Comparison of ENCODE assay signal across 14 cellular contexts in genomic region chr5:122885891-122886290, GRCh38. TPM values are rescaled to one million over a fixed set of nuclear protein-coding genes. Genes with fewer than 3 reads are reported as not detected.
A peak's percentile ranks its signal among the peaks of the same experiment; 100 is the strongest.
DNase-seq lines count a peak whose midpoint lies in the region; ATAC-seq, FAIRE-seq and TF ChIP-seq lines count a peak whose summit lies in the region.
"Had no signal": no experiment of that assay in that cellular context is flagged by ENCODE, and none has a peak within 500 bp of the region (broad histone marks: within the 10 kb centered on the region; RNA-seq: fewer than 3 reads in every experiment).

No MANE protein-coding gene starts in this region.

- no TSS peak for BruUV-seq in K562 (replicated peaks; lab: Mats Ljungman, UMichigan)

- no peaks in the 10 kb centered on the region for H3K27me3 ChIP-seq in K562 (ENCODE audit: control insufficient read depth in 2 of 2, insufficient read depth in 2 of 2, low read length in 2 of 2)
- H3K27me3 ChIP-seq: BLaER1 had no signal

- H3K79me2 ChIP-seq in K562 (ENCODE audit: control insufficient read depth, insufficient read depth, low read length): no peaks in the 10 kb centered on the region

- no peak overlapping the region for H3K9ac ChIP-seq in K562 (ENCODE audit: insufficient read depth in 1 of 2, low read depth in 2 of 2, low read length in 2 of 2)
- H3K9ac ChIP-seq: BLaER1 had no signal

- H3K4me3 ChIP-seq in K562: no peak overlapping the region
- H3K4me3 ChIP-seq: BLaER1 had no signal

- no peak for ATAC-seq in activated T-cell treated with anti-CD3 and anti-CD28 coated beads, Interleukin-2, amount 50 U/mL, for 72 hours (replicated peaks in 1 of 2)
- peak; percentile 64; the same call in 2 of the 3 replicates for ATAC-seq in K562
- ATAC-seq in HG03108 (IDR thresholded peaks at IDR 0.05; ENCODE audit: unreplicated experiment): no peak
- ATAC-seq: HCT116 had no signal

- intact Hi-C loops in K562 (cut with micrococcal nuclease): no loop called here

- no peak overlapping the region for H3K27ac ChIP-seq in K562 (ENCODE audit: extremely low read depth, low read depth, low read length)
- H3K27ac ChIP-seq: BLaER1 had no signal

- CTCF ChIA-PET in K562 (lab: Yijun Ruan, JAX; ENCODE audit: low intra/inter-chr PET ratio): no interaction called here

- H4K20me1 ChIP-seq in K562 (replicated peaks; ENCODE audit: control insufficient read depth, insufficient read depth, low read length): no peaks in the 10 kb centered on the region
- H4K20me1 ChIP-seq: BLaER1 had no signal

- peaks cover 0 to 4% of the 10 kb centered on the region in 2 donors for H3K36me3 Mint-ChIP-seq in activated T-cell treated with anti-CD3 and anti-CD28 coated beads, Interleukin-2, amount 50 U/mL, for 72 hours (ENCODE audit: insufficient read depth in 2 of 2)
- H3K36me3 Mint-ChIP-seq in nephron progenitor cell (ENCODE audit: low read depth): peaks cover 19% of the 10 kb centered on the region

- H3K4me1 ChIP-seq in K562 (replicated peaks in 1 of 2; ENCODE audit: control insufficient read depth in 2 of 2, insufficient read depth in 2 of 2, low read length in 2 of 2): no peaks in the 10 kb centered on the region
- H3K4me1 ChIP-seq: BLaER1 had no signal

- TF ChIP-seq CTCF in K562 (IDR thresholded peaks at IDR 0.05 in 2 of 3, conservative IDR thresholded peaks at IDR 0.05 in 1 of 3; ENCODE audit: insufficient read depth in 2 of 3, low read depth in 1 of 3, low read length in 3 of 3) (no peak), nephron progenitor cell (IDR thresholded peaks at IDR 0.05) (no peak)

- no peak overlapping the region for H2AFZ ChIP-seq in K562 (ENCODE audit: low read depth, low read length)

- H3K4me1 Mint-ChIP-seq in activated T-cell treated with anti-CD3 and anti-CD28 coated beads, Interleukin-2, amount 50 U/mL, for 72 hours (ENCODE audit: low read depth): peaks cover 7% of the 10 kb centered on the region
- H3K4me1 Mint-ChIP-seq in nephron progenitor cell: peaks cover 5% of the 10 kb centered on the region

- WGBS in K562 (ENCODE audit: insufficient coverage, low coverage, missing lambda C conversion rate): 20% methylated on average over 6 of the region's 6 CpGs

- no peak for FAIRE-seq in K562 (lab: Jason Lieb, UNC)
- FAIRE-seq: GM18507, H54 had no signal

- peak overlapping the region; percentile 24 for H3K27ac Mint-ChIP-seq in activated T-cell treated with anti-CD3 and anti-CD28 coated beads, Interleukin-2, amount 50 U/mL, for 72 hours
- H3K27ac Mint-ChIP-seq in nephron progenitor cell: peak overlapping the region; percentile 93

- DNase-seq in activated T-cell treated with anti-CD3 and anti-CD28 coated beads, Interleukin-2, amount 50 U/mL, for 72 hours: no peak
- no peak for DNase-seq in activated T-cell treated with anti-CD3 and anti-CD28 coated beads, Interleukin-2, amount 50 U/mL, for 48 hours
- no peak for DNase-seq in K562 (ENCODE audit: extremely low read depth in 1 of 4, low spot score in 3 of 4)
- no peak for DNase-seq in nephron progenitor cell
- DNase-seq in activated gamma-delta T cell treated with Interleukin-2 at 50 U/mL for 16 hours: no peak
- no peak for DNase-seq in SKM-1 treated with dmso at 0.1 percent for 144 hours (lab: John Stamatoyannopoulos, UW; ENCODE audit: unreplicated experiment)
- DNase-seq: 8988T, AML-193, DMS53 had no signal

- no peak for TF ChIP-seq POLR2A in K562 (conservative IDR thresholded peaks at IDR 0.05)

- no peak overlapping the region for H3K4me2 ChIP-seq in K562 (ENCODE audit: insufficient read depth, low read length)
- H3K4me2 ChIP-seq: BLaER1 had no signal

- no peaks in the 10 kb centered on the region for H3K9me1 ChIP-seq in K562 (ENCODE audit: control insufficient read depth, insufficient read depth, low read length)

- TF ChIP-seq EP300 in K562 (IDR thresholded peaks at IDR 0.05; ENCODE audit: low read length): no peak

- no peak overlapping the region for H3K4me3 Mint-ChIP-seq in activated T-cell treated with anti-CD3 and anti-CD28 coated beads, Interleukin-2, amount 50 U/mL, for 72 hours
- H3K4me3 Mint-ChIP-seq in nephron progenitor cell: no peak overlapping the region

- in situ Hi-C loops in K562 (cut with MboI): no loop called here

- POLR2A ChIA-PET in K562 (lab: Yijun Ruan, JAX): interaction anchor here (1.2 kb wide), 1 partner anchor 37 kb away, joined by 3 read pairs; no protein-coding TSS in a partner anchor

- no peak for TF ChIP-seq RAD21 in K562 (CRISPR knock-in tag; conservative IDR thresholded peaks at IDR 0.05 in 1 of 2, IDR thresholded peaks at IDR 0.05 in 1 of 2)

- peaks cover 5% of the 10 kb centered on the region for H3K27me3 Mint-ChIP-seq in activated T-cell treated with anti-CD3 and anti-CD28 coated beads, Interleukin-2, amount 50 U/mL, for 72 hours (ENCODE audit: low read depth)
- H3K27me3 Mint-ChIP-seq in nephron progenitor cell (ENCODE audit: low read depth, poor library complexity): no peaks in the 10 kb centered on the region

- H3K36me3 ChIP-seq in K562 (ENCODE audit: control insufficient read depth, insufficient read depth, low read length): no peaks in the 10 kb centered on the region
- H3K36me3 ChIP-seq: BLaER1 had no signal

- no peaks in the 10 kb centered on the region for H3K9me3 ChIP-seq in K562 (replicated peaks; ENCODE audit: control insufficient read depth, insufficient read depth, low read depth, low read length)
- H3K9me3 ChIP-seq: BLaER1 had no signal

- H3K9me3 Mint-ChIP-seq in activated T-cell treated with anti-CD3 and anti-CD28 coated beads, Interleukin-2, amount 50 U/mL, for 72 hours: peaks cover 0 to 5% of the 10 kb centered on the region in 2 donors
- H3K9me3 Mint-ChIP-seq in nephron progenitor cell: peaks cover 15% of the 10 kb centered on the region

TF ChIP-seq in K562, 482 proteins besides CTCF, POLR2A, EP300 and RAD21 (continues in another document):
- no peak for TF ChIP-seq ZSCAN29 (IDR thresholded peaks at IDR 0.05)
- TF ChIP-seq NKRF (IDR thresholded peaks at IDR 0.05; ENCODE audit: borderline replicate concordance): no peak
- TF ChIP-seq THRB (CRISPR knock-in tag; conservative IDR thresholded peaks at IDR 0.05): no peak
- TF ChIP-seq KDM4B (IDR thresholded peaks at IDR 0.05; ENCODE audit: borderline replicate concordance in 2 of 2, low read depth in 1 of 2): no peak
- TF ChIP-seq TAF7 (tag; IDR thresholded peaks at IDR 0.05): no peak
- TF ChIP-seq E2F5 (CRISPR knock-in tag; IDR thresholded peaks at IDR 0.05): no peak

RNA-seq across cellular contexts. Expression of gene SNX24, which starts 40.5 kb away (rescaled TPM):
- 1 to 10 TPM; 3.9 to 8.7 TPM for total RNA-seq in activated T-cell treated with anti-CD3 and anti-CD28 coated beads, Interleukin-2, amount 50 U/mL, for 72 hours
- total RNA-seq in K562 (2011; cell fraction: chromatin; rRNA removed; ENCODE audit: low replicate concordance): 2.5 and 4.8 TPM in 2 replicates
- total RNA-seq in K562 (2011; cell fraction: nucleolus; rRNA removed): 1.1 and 1.7 TPM in 2 replicates
- 2.3 and 3.9 TPM in 2 replicates for total RNA-seq in K562 (2011; cell fraction: nucleoplasm; rRNA removed)
- total RNA-seq in K562 (2014; rRNA removed) (4.9 and 6.8 TPM in 2 replicates), K562 (2014; rRNA removed; fragmentation: Illumina TruSeq; extraction: Trizol) (8.6 and 9.2 TPM in 2 replicates), K562 (2015; rRNA removed; fragmentation: Illumina TruSeq; extraction: Trizol) (8.9 and 10.1 TPM in 2 replicates), K562 (2021) (5.8 and 6.4 TPM in 2 replicates)
- polyA plus RNA-seq in K562 (2011; rRNA removed) (4.3 and 5.3 TPM in 2 replicates), K562 (2014; fragmentation: Illumina TruSeq; extraction: Trizol) (9.7 and 9.9 TPM in 2 replicates), K562 (2014; fragmentation: Nextera tagmentation; extraction: Ambion mirVana) (1 to 10 TPM; 7.9 to 8.6 TPM), K562 (2014; rRNA removed) (7.3 and 10.0 TPM in 2 replicates)
- polyA plus RNA-seq in K562 (2011; cell fraction: cytosol; rRNA removed): 2.7 and 4.1 TPM in 2 replicates
- polyA plus RNA-seq in K562 (2011; cell fraction: nucleus; rRNA removed): 3.3 and 4.3 TPM in 2 replicates
- 8.9 and 13.9 TPM in 2 replicates for polyA plus RNA-seq in K562 (2012)
- 3.8 and 5.8 TPM in 2 replicates for polyA minus RNA-seq in K562 (2011; rRNA and poly(A)+ RNA removed)
- 0.86 and 1.5 TPM in 2 replicates for polyA minus RNA-seq in K562 (2011; cell fraction: cytosol; rRNA and poly(A)+ RNA removed)
- 0.94 and 2.1 TPM in 2 replicates for polyA minus RNA-seq in K562 (2011; cell fraction: nucleus; rRNA and poly(A)+ RNA removed)
